Comparison of ENCODE assay signal across 8 cellular contexts in genomic region chr10:103192451-103193106, GRCh38. TPM values are rescaled to one million over a fixed set of nuclear protein-coding genes. Genes with fewer than 3 reads are reported as not detected.
DNase-seq lines count a peak whose midpoint lies in the region; ATAC-seq lines count a peak whose summit lies in the region.

No MANE protein-coding gene starts in this region.

- H3K4me3 ChIP-seq in SJCRH30, result peak overlapping the region; percentile 97

- no peaks in the 10 kb centered on the region for H3K9me3 ChIP-seq in SJCRH30 (replicated peaks)

- ATAC-seq in GM21423 (IDR thresholded peaks at IDR 0.05; ENCODE audit: unreplicated experiment), result peak; percentile 53

- H3K4me3 Mint-ChIP-seq in activated naive CD4-positive, alpha-beta T cell treated with anti-CD3 and anti-CD28 coated beads, Interleukin-2, amount 10 ng/mL, durations not matched to agents 7 days and 5 days, result peak overlapping the region; percentile 92

- DNase-seq in DMS53 treated with DMSO at 0.1 percent for 48 hours (lab: John Stamatoyannopoulos, UW; ENCODE audit: unreplicated experiment) (peak; percentile 66), HuH-7.5 (ENCODE audit: low spot score) (peak; percentile 57), SJCRH30 (peak; percentile 77 to 78), germinal center (ENCODE audit: low spot score) (peak; percentile 63), nucleus accumbens (lab: John Stamatoyannopoulos, UW) (peak in 54 of 56 donors; percentile 16 to 83 (median 66))
- peak; percentile 78 for DNase-seq in activated naive CD4-positive, alpha-beta T cell treated with anti-CD3 and anti-CD28 coated beads, Interleukin-2, amount 10 ng/mL, durations not matched to agents 7 days and 5 days

- peak overlapping the region; percentile 97 for H3K27ac Mint-ChIP-seq in activated naive CD4-positive, alpha-beta T cell treated with anti-CD3 and anti-CD28 coated beads, Interleukin-2, amount 10 ng/mL, durations not matched to agents 7 days and 5 days

- peaks cover 16% of the 10 kb centered on the region; the same call in 1 of the 2 replicates for H3K4me1 ChIP-seq in SJCRH30

- peaks cover 11% of the 10 kb centered on the region for H3K27me3 Mint-ChIP-seq in activated naive CD4-positive, alpha-beta T cell treated with anti-CD3 and anti-CD28 coated beads, Interleukin-2, amount 10 ng/mL, durations not matched to agents 7 days and 5 days

- H3K36me3 ChIP-seq in SJCRH30, result peaks cover 1% of the 10 kb centered on the region; the same call in 1 of the 2 replicates

- H3K4me1 Mint-ChIP-seq in activated naive CD4-positive, alpha-beta T cell treated with anti-CD3 and anti-CD28 coated beads, Interleukin-2, amount 10 ng/mL, durations not matched to agents 7 days and 5 days, result peaks cover 43% of the 10 kb centered on the region

- H3K27ac ChIP-seq in SJCRH30 (peak overlapping the region; percentile 81), temporal lobe (ENCODE audit: low read depth, low read length) (peak overlapping the region; percentile 81)

- no peaks in the 10 kb centered on the region for H3K27me3 ChIP-seq in SJCRH30

- H3K9me3 Mint-ChIP-seq in activated naive CD4-positive, alpha-beta T cell treated with anti-CD3 and anti-CD28 coated beads, Interleukin-2, amount 10 ng/mL, durations not matched to agents 7 days and 5 days, result no peaks in the 10 kb centered on the region

- CTCF ChIA-PET in activated naive CD4-positive, alpha-beta T cell treated with anti-CD3 and anti-CD28 coated beads, Interleukin-2, amount 10 ng/mL, durations not matched to agents 7 days and 5 days (lab: Charles Lee), result interaction anchor here (1.1 to 1.8 kb wide), 2 partner anchors 52 to 123 kb away, joined by 4 to 7 read pairs; no protein-coding TSS in a partner anchor

- peaks cover 7% of the 10 kb centered on the region for H3K36me3 Mint-ChIP-seq in activated naive CD4-positive, alpha-beta T cell treated with anti-CD3 and anti-CD28 coated beads, Interleukin-2, amount 10 ng/mL, durations not matched to agents 7 days and 5 days

RNA-seq across cellular contexts. Expression of gene NT5C2, which starts 0.5 kb away (rescaled TPM):
- 77.0 and 78.4 TPM in 2 replicates for total RNA-seq in SJCRH30 (2014; rRNA removed; shearing (Covaris generic))
- 92.0 TPM for total RNA-seq in temporal lobe

RNA-seq across cellular contexts. Expression of gene RPEL1, which starts 53.1 kb away (rescaled TPM):
- not detected in 2 replicates for total RNA-seq in SJCRH30 (2014; rRNA removed; shearing (Covaris generic))
- not detected for total RNA-seq in temporal lobe

Comparison
In these comparisons a context has a peak if more than half of its experiments do, and no peak if none do; other contexts are left out.
1. Peak in every context shown above with its lines: DNase-seq, ATAC-seq, H3K4me3 ChIP-seq and H3K27ac ChIP-seq.